9 cellular contexts compared by ENCODE assay signal in the genomic region with DNA sequence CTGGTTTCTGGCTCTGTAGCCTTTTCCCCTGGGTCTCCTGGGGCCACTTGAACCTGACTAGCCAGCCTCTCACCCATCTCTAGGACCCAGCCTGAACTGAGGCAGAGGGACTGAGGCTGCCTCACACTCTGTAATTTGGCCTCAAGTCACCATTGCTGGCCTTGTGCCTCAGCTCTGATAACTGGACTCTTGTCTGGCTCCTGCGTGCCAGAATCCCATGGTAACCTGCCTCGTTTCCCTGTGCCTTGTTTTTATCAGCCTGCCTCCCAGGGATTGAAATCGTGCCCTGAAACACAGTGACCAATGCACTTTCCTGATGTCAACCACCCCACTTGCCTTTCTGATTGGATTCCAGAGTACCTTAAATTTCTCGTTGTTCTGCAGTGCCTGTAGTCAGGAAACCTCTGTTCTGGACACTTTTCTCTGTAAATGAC. TPM values are rescaled to one million over a fixed set of nuclear protein-coding genes. Genes with fewer than 3 reads are reported as not detected.
A peak's percentile ranks its signal among the peaks of the same experiment; 100 is the strongest.
DNase-seq lines count a peak whose midpoint lies in the region; ATAC-seq and TF ChIP-seq lines count a peak whose summit lies in the region.
"Had no signal": no experiment of that assay in that cellular context is flagged by ENCODE, and none has a peak within 500 bp of the region (broad histone marks: within the 10 kb centered on the region; RNA-seq: fewer than 3 reads in every experiment).

No MANE protein-coding gene starts in this region.

- DNase-seq in T-helper 2 cell treated with Interferon-gamma antibody and Interleukin-4, amounts not matched to agents 5 μg/mL and 100 μg/mL, for 36 hours (ENCODE audit: low spot score) = no peak
- DNase-seq in T-helper 2 cell = no peak
- no peak for DNase-seq in central memory CD8-positive, alpha-beta T cell (ENCODE audit: low spot score in 2 of 2)
- DNase-seq in right lobe of liver = peak; percentile 84 to 96 (median 92)
- peak; percentile 92 for DNase-seq in thoracic aorta (ENCODE audit: low spot score)
- no peak for DNase-seq in effector CD4-positive, alpha-beta T cell
- DNase-seq in NCI-H1436 treated with DMSO at 0.1 percent for 48 hours (lab: John Stamatoyannopoulos, UW) = no peak
- no peak for DNase-seq in NCI-H1105 (lab: John Stamatoyannopoulos, UW)

- H3K4me3 ChIP-seq in right lobe of liver (peak overlapping the region in 1 of 3 donors; percentile 19), thoracic aorta (peak overlapping the region; percentile 31)

- H3K36me3 Mint-ChIP-seq in T-helper 2 cell treated with Interferon-gamma antibody and Interleukin-4, amounts not matched to agents 5 μg/mL and 100 μg/mL, for 36 hours (ENCODE audit: low read depth) = peaks cover 67% of the 10 kb centered on the region
- H3K36me3 Mint-ChIP-seq in central memory CD8-positive, alpha-beta T cell (ENCODE audit: insufficient read depth) = peaks cover 10% of the 10 kb centered on the region

- H3K36me3 ChIP-seq in right lobe of liver = no peaks in the 10 kb centered on the region
- no peaks in the 10 kb centered on the region for H3K36me3 ChIP-seq in thoracic aorta

- peaks cover 63% of the 10 kb centered on the region for H3K4me1 Mint-ChIP-seq in T-helper 2 cell treated with Interferon-gamma antibody and Interleukin-4, amounts not matched to agents 5 μg/mL and 100 μg/mL, for 36 hours (ENCODE audit: low read depth)
- H3K4me1 Mint-ChIP-seq in central memory CD8-positive, alpha-beta T cell = peaks cover 55% of the 10 kb centered on the region

- H3K9me3 Mint-ChIP-seq in T-helper 2 cell treated with Interferon-gamma antibody and Interleukin-4, amounts not matched to agents 5 μg/mL and 100 μg/mL, for 36 hours = peaks cover 9% of the 10 kb centered on the region
- no peaks in the 10 kb centered on the region for H3K9me3 Mint-ChIP-seq in central memory CD8-positive, alpha-beta T cell
- H3K9me3 Mint-ChIP-seq: IgD-negative memory B cell had no signal

- H3K27me3 ChIP-seq in right lobe of liver = no peaks in the 10 kb centered on the region
- no peaks in the 10 kb centered on the region for H3K27me3 ChIP-seq in thoracic aorta (replicated peaks; ENCODE audit: insufficient read depth)

- H3K27ac ChIP-seq in right lobe of liver (peak overlapping the region; percentile 72 to 93 (median 88)), thoracic aorta (peak overlapping the region; percentile 88 to 90)

- no peak for ATAC-seq in central memory CD8-positive, alpha-beta T cell (replicated peaks; ENCODE audit: extremely low read depth, poor library complexity, severe bottlenecking)
- ATAC-seq in right lobe of liver (peak; percentile 74 to 86 (median 82)), thoracic aorta (ENCODE audit: insufficient number of reproducible peaks, low FRiP score, low read depth) (peak; percentile 64)

- no peaks in the 10 kb centered on the region for H3K27me3 Mint-ChIP-seq in T-helper 2 cell treated with Interferon-gamma antibody and Interleukin-4, amounts not matched to agents 5 μg/mL and 100 μg/mL, for 36 hours (ENCODE audit: low read depth)
- no peaks in the 10 kb centered on the region for H3K27me3 Mint-ChIP-seq in central memory CD8-positive, alpha-beta T cell
- H3K27me3 Mint-ChIP-seq: IgD-negative memory B cell had no signal

- H3K4me3 Mint-ChIP-seq in T-helper 2 cell treated with Interferon-gamma antibody and Interleukin-4, amounts not matched to agents 5 μg/mL and 100 μg/mL, for 36 hours = no peak overlapping the region
- no peak overlapping the region for H3K4me3 Mint-ChIP-seq in central memory CD8-positive, alpha-beta T cell

- peak overlapping the region; percentile 33 for H3K27ac Mint-ChIP-seq in T-helper 2 cell treated with Interferon-gamma antibody and Interleukin-4, amounts not matched to agents 5 μg/mL and 100 μg/mL, for 36 hours
- H3K27ac Mint-ChIP-seq in central memory CD8-positive, alpha-beta T cell (ENCODE audit: low read depth) = peak overlapping the region; percentile 59

- no peaks in the 10 kb centered on the region for H3K9me3 ChIP-seq in right lobe of liver
- no peaks in the 10 kb centered on the region for H3K9me3 ChIP-seq in thoracic aorta

- TF ChIP-seq CTCF in right lobe of liver (IDR thresholded peaks at IDR 0.05) (no peak), thoracic aorta (IDR thresholded peaks at IDR 0.05) (no peak)

- peak; percentile 1 for TF ChIP-seq POLR2A in right lobe of liver (IDR thresholded peaks at IDR 0.05)

- 4% methylated on average over 4 of the region's 4 CpGs for WGBS in right lobe of liver (ENCODE audit: insufficient coverage, low coverage, low lambda C conversion rate, missing lambda C conversion rate)

- H3K4me1 ChIP-seq in right lobe of liver (peaks cover 3 to 78% (median 35%) of the 10 kb centered on the region in 4 donors), thoracic aorta (ENCODE audit: control insufficient read depth in 1 of 2, low read depth in 2 of 2) (peaks cover 60 to 74% of the 10 kb centered on the region in 2 donors)

- intact Hi-C loops in right lobe of liver (cut with DNase I) = loop anchor here in 1 of 2 donors (5.0 kb wide), 1 partner anchor 35 kb away; no protein-coding TSS in a partner anchor

RNA-seq across cellular contexts. Expression of a gene that starts 27.9 kb away (rescaled TPM):
- total RNA-seq in right lobe of liver = 10 to 100 TPM in 4 of 6 experiments, 1 to 10 TPM in 2; 8.4 to 16.2 (median 11.3) TPM
- total RNA-seq in thoracic aorta = 10 to 100 TPM; 73.2 to 89.8 TPM

Comparison
In these comparisons a context has a peak if more than half of its experiments do, and no peak if none do; other contexts are left out.
1. DNase-seq: peak in right lobe of liver (3 of 3) and thoracic aorta (single experiment); none in T-helper 2 cell treated with Interferon-gamma antibody and Interleukin-4, amounts not matched to agents 5 μg/mL and 100 μg/mL, for 36 hours (single experiment), T-helper 2 cell (0 of 5), central memory CD8-positive, alpha-beta T cell (0 of 2), effector CD4-positive, alpha-beta T cell (single experiment), NCI-H1436 treated with DMSO at 0.1 percent for 48 hours (single experiment) and NCI-H1105 (single experiment).
2. RNA of a gene that starts 27.9 kb away (total RNA-seq): 73.2 to 89.8 TPM in thoracic aorta; 8.4 to 16.2 TPM in right lobe of liver; every median in the first group is over 4 times any median in the second.